1 cellular context compared by ENCODE assay signal in the genomic region with DNA sequence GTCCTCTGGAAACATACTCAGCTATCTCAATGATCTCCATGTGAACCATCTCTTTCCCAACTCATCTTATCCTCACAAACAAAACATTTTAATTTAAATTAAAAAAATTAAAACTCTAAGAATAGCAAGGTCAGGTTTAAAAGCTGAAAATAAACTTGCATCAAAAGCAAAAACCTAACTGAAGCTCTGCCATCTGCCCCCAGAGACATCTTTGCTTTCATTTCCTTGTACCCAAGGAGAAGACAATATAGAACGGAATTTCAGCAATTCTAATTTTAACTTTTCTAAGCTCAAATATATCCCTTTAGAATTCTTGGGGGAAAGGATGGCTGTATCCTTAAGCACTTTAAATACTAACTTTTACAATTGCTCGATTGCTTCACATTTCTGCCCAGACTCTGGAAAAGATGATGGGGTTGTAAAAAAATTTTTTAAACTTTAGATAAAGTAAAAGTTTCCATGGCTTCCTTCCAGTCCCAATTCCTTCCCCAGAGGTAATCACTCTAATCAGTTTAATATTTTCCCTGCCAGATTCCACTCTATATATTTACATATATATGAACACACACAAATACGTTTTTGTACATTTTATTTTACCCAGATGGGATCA.
TF ChIP-seq lines count a peak whose summit lies in the region.

No MANE protein-coding gene starts in this region.

TF ChIP-seq in GM12878, 131 proteins besides CTCF, POLR2A, EP300 and RAD21:
- TF ChIP-seq MLLT1 (IDR thresholded peaks at IDR 0.05) (0 out of 2 replicates have a peak, but pooled peaks have one; percentile 11), TCF7 (IDR thresholded peaks at IDR 0.05; ENCODE audit: borderline replicate concordance) (no peak)
